In genomic region chr3:18672561-18672960, GRCh38 we compare ENCODE assay signal across 24 cellular contexts.
DNase-seq lines count a peak whose midpoint lies in the region; ATAC-seq, FAIRE-seq and TF ChIP-seq lines count a peak whose summit lies in the region.
"Had no signal": no experiment of that assay in that cellular context is flagged by ENCODE, and none has a peak within 500 bp of the region (broad histone marks: within the 10 kb centered on the region; RNA-seq: fewer than 3 reads in every experiment).

No MANE protein-coding gene starts in this region.

- peaks cover 1 to 20% of the 10 kb centered on the region in 2 donors for H3K4me1 ChIP-seq in naive thymus-derived CD4-positive, alpha-beta T cell (ENCODE audit: control insufficient read depth in 2 of 2, insufficient read depth in 2 of 2, low read length in 2 of 2)
- no peaks in the 10 kb centered on the region for H3K4me1 ChIP-seq in tibial nerve
- H3K4me1 ChIP-seq in kidney (ENCODE audit: control insufficient read depth in 1 of 2, insufficient read depth in 1 of 2, low read depth in 1 of 2, low read length in 2 of 2), result no peaks in the 10 kb centered on the region
- H3K4me1 ChIP-seq: body of pancreas, right lobe of liver had no signal

- FAIRE-seq in kidney (lab: Jason Lieb, UNC), result no peak
- FAIRE-seq: G401.6, urothelium cell line had no signal

- ATAC-seq in GM18870 (IDR thresholded peaks at IDR 0.05; ENCODE audit: unreplicated experiment) (peak; percentile 49), HG03469 (IDR thresholded peaks at IDR 0.05; ENCODE audit: unreplicated experiment) (peak; percentile 41)
- no peak for ATAC-seq in naive thymus-derived CD4-positive, alpha-beta T cell
- ATAC-seq: body of pancreas, PC-3 had no signal

- peaks cover 2% of the 10 kb centered on the region for H3K36me3 Mint-ChIP-seq in activated naive CD4-positive, alpha-beta T cell treated with anti-CD3 and anti-CD28 coated beads for 36 hours (ENCODE audit: low read depth)
- H3K36me3 Mint-ChIP-seq in naive thymus-derived CD4-positive, alpha-beta T cell, result peaks cover 0 to 32% (median 3%) of the 10 kb centered on the region in 5 donors
- H3K36me3 Mint-ChIP-seq: CD14-positive monocyte, IgD-negative memory B cell had no signal

- TF ChIP-seq CTCF in tibial nerve (IDR thresholded peaks at IDR 0.05) (no peak), kidney (IDR thresholded peaks at IDR 0.05; ENCODE audit: borderline replicate concordance, extremely low read depth, insufficient read depth) (no peak)

- no peaks in the 10 kb centered on the region for H3K27me3 Mint-ChIP-seq in activated naive CD4-positive, alpha-beta T cell treated with anti-CD3 and anti-CD28 coated beads for 36 hours (ENCODE audit: low read depth)
- H3K27me3 Mint-ChIP-seq in naive thymus-derived CD4-positive, alpha-beta T cell, result no peaks in the 10 kb centered on the region

- POLR2A ChIA-PET in naive thymus-derived CD4-positive, alpha-beta T cell (lab: Charles Lee), result interaction anchor here (0.7 kb wide), 1 partner anchor 77 kb away, joined by 3 read pairs; no protein-coding TSS in a partner anchor

- no peak for DNase-seq in activated naive CD4-positive, alpha-beta T cell treated with anti-CD3 and anti-CD28 coated beads for 36 hours
- no peak for DNase-seq in activated naive CD4-positive, alpha-beta T cell treated with Interleukin-2 at 50 U/mL for 16 hours
- no peak for DNase-seq in naive thymus-derived CD4-positive, alpha-beta T cell
- no peak for DNase-seq in tibial nerve (ENCODE audit: low spot score in 2 of 2)
- DNase-seq in kidney, result no peak
- no peak for DNase-seq in activated CD8-positive, alpha-beta memory T cell treated with anti-CD3 and anti-CD28 coated beads for 24 hours
- DNase-seq: body of pancreas; DMS 273 treated with DMSO at 0.1 percent for 48 hours; effector CD8-positive, alpha-beta T cell; foreskin melanocyte; GM23248; hypothalamus; midbrain; NCI-H2081 treated with DMSO at 0.1 percent for 48 hours; nephron progenitor cell; PC-3; right lobe of liver; Right ventricle myocardium superior had no signal

- H3K9me3 Mint-ChIP-seq in activated naive CD4-positive, alpha-beta T cell treated with anti-CD3 and anti-CD28 coated beads for 36 hours, result no peaks in the 10 kb centered on the region
- H3K9me3 Mint-ChIP-seq in naive thymus-derived CD4-positive, alpha-beta T cell, result peaks cover 0 to 19% (median 4%) of the 10 kb centered on the region in 11 donors
- H3K9me3 Mint-ChIP-seq: nephron progenitor cell had no signal

- no peak overlapping the region for H3K9ac ChIP-seq in kidney (ENCODE audit: low read length in 2 of 2)
- H3K9ac ChIP-seq: GM23248 had no signal

- TF ChIP-seq EP300 in tibial nerve (IDR thresholded peaks at IDR 0.05), result no peak

- H3K27me3 ChIP-seq in naive thymus-derived CD4-positive, alpha-beta T cell (ENCODE audit: control insufficient read depth in 2 of 2, insufficient read depth in 2 of 2, low read length in 2 of 2), result no peaks in the 10 kb centered on the region
- no peaks in the 10 kb centered on the region for H3K27me3 ChIP-seq in tibial nerve
- H3K27me3 ChIP-seq: body of pancreas, right lobe of liver had no signal

- no peak overlapping the region for H3K4me3 ChIP-seq in naive thymus-derived CD4-positive, alpha-beta T cell (ENCODE audit: low read length)
- H3K4me3 ChIP-seq in tibial nerve (no peak overlapping the region), kidney (ENCODE audit: low read length in 2 of 2) (no peak overlapping the region)
- H3K4me3 ChIP-seq: body of pancreas, GM23248, right lobe of liver had no signal

- CTCF ChIA-PET in activated naive CD4-positive, alpha-beta T cell treated with anti-CD3 and anti-CD28 coated beads for 36 hours (lab: Charles Lee), result no interaction called here
- CTCF ChIA-PET in naive thymus-derived CD4-positive, alpha-beta T cell (lab: Charles Lee), result no interaction called here

- intact Hi-C loops in activated naive CD4-positive, alpha-beta T cell treated with anti-CD3 and anti-CD28 coated beads for 36 hours (cut with micrococcal nuclease), result no loop called here
- intact Hi-C loops in naive thymus-derived CD4-positive, alpha-beta T cell (cut with micrococcal nuclease), result loop anchor here in 1 of 2 donors (1.0 to 10.0 kb wide), 2 partner anchors 9 to 52 kb away; no protein-coding TSS in a partner anchor
- intact Hi-C loops in kidney (cut with DNase I), result no loop called here

- 58 to 72% methylated on average over 3 of the region's 3 CpGs for WGBS in tibial nerve, 2 donors

- H3K4me3 Mint-ChIP-seq in activated naive CD4-positive, alpha-beta T cell treated with anti-CD3 and anti-CD28 coated beads for 36 hours, result no peak overlapping the region
- peak overlapping the region in 8 of 10 donors; percentile 11 to 63 (median 52) for H3K4me3 Mint-ChIP-seq in naive thymus-derived CD4-positive, alpha-beta T cell
- H3K4me3 Mint-ChIP-seq: CD14-positive monocyte, IgD-negative memory B cell, nephron progenitor cell had no signal

- TF ChIP-seq POLR2A in tibial nerve (IDR thresholded peaks at IDR 0.05), result no peak

- no peak overlapping the region for H3K27ac ChIP-seq in naive thymus-derived CD4-positive, alpha-beta T cell (ENCODE audit: low read depth, low read length)
- no peak overlapping the region for H3K27ac ChIP-seq in tibial nerve
- no peak overlapping the region for H3K27ac ChIP-seq in kidney (ENCODE audit: low read depth in 2 of 2, low read length in 2 of 2)
- H3K27ac ChIP-seq: body of pancreas, GM23248, right lobe of liver had no signal

- peaks cover 75% of the 10 kb centered on the region for H3K4me1 Mint-ChIP-seq in activated naive CD4-positive, alpha-beta T cell treated with anti-CD3 and anti-CD28 coated beads for 36 hours (ENCODE audit: low read depth)
- H3K4me1 Mint-ChIP-seq in naive thymus-derived CD4-positive, alpha-beta T cell, result peaks cover 23 to 69% (median 54%) of the 10 kb centered on the region in 7 donors
- H3K4me1 Mint-ChIP-seq: CD14-positive monocyte, IgD-negative memory B cell, nephron progenitor cell had no signal

- peak overlapping the region; percentile 59 for H3K27ac Mint-ChIP-seq in activated naive CD4-positive, alpha-beta T cell treated with anti-CD3 and anti-CD28 coated beads for 36 hours
- H3K27ac Mint-ChIP-seq in naive thymus-derived CD4-positive, alpha-beta T cell, result peak overlapping the region in 5 of 9 donors; percentile 3 to 85 (median 49)
- H3K27ac Mint-ChIP-seq: IgD-negative memory B cell, nephron progenitor cell had no signal

- H3K36me3 ChIP-seq in naive thymus-derived CD4-positive, alpha-beta T cell (ENCODE audit: control insufficient read depth in 2 of 3, insufficient read depth in 3 of 3, low read length in 3 of 3), result no peaks in the 10 kb centered on the region
- no peaks in the 10 kb centered on the region for H3K36me3 ChIP-seq in tibial nerve
- H3K36me3 ChIP-seq in kidney (ENCODE audit: control insufficient read depth in 1 of 2, insufficient read depth in 2 of 2, low read length in 2 of 2), result no peaks in the 10 kb centered on the region
- H3K36me3 ChIP-seq: right lobe of liver had no signal

- no peaks in the 10 kb centered on the region for H3K9me3 ChIP-seq in naive thymus-derived CD4-positive, alpha-beta T cell (ENCODE audit: control insufficient read depth in 2 of 3, low read length in 3 of 3)
- H3K9me3 ChIP-seq in tibial nerve (no peaks in the 10 kb centered on the region), kidney (ENCODE audit: control insufficient read depth in 1 of 2, low read length in 2 of 2) (no peaks in the 10 kb centered on the region)
- H3K9me3 ChIP-seq: body of pancreas, right lobe of liver had no signal
